In genomic region chr13:74009100-74009668, GRCh38 we compare ENCODE assay signal across 24 cellular contexts.
"Had no signal": no experiment of that assay in that cellular context is flagged by ENCODE, and none has a peak within 500 bp of the region (broad histone marks: within the 10 kb centered on the region; RNA-seq: fewer than 3 reads in every experiment).

No MANE protein-coding gene starts in this region.

- H3K4me1 ChIP-seq: ascending aorta, uterus had no signal

- ATAC-seq: activated CD4-positive, CD25-positive, alpha-beta regulatory T cell treated with anti-CD3 and anti-CD28 coated beads, Interleukin-2, amount 50 U/mL, for 24 hours; activated T-cell treated with anti-CD3 and anti-CD28 coated beads, Interleukin-2, amount 50 U/mL, for 72 hours; foreskin keratinocyte; left ventricle myocardium superior; stimulated activated naive CD8-positive, alpha-beta T cell treated with anti-CD3 and anti-CD28 coated beads, Interleukin-15, Interleukin-2, amounts not matched to agents 100 U/mL and 50 U/mL, for 24 hours had no signal

- DNase-seq: activated CD4-positive, alpha-beta memory T cell treated with anti-CD3 and anti-CD28 coated beads, Interleukin-2, amount 10 ng/mL, durations not matched to agents 7 days and 5 days; activated CD4-positive, alpha-beta T cell treated with anti-CD3 and anti-CD28 coated beads, Interleukin-2, amount 10 ng/mL, durations not matched to agents 24 days and 14 days; activated effector memory CD4-positive, alpha-beta T cell treated with Interleukin-2 at 50 U/mL for 16 hours; activated naive CD4-positive, alpha-beta T cell treated with anti-CD3 and anti-CD28 coated beads for 36 hours; activated T-cell treated with anti-CD3 and anti-CD28 coated beads, Interleukin-2, amount 50 U/mL, for 72 hours; brain microvascular endothelial cell; central memory CD4-positive, alpha-beta T cell; dermis blood vessel endothelial cell; effector memory CD4-positive, alpha-beta T cell; foreskin keratinocyte; immature natural killer cell; left ventricle myocardium superior; naive B cell; spleen; stimulated activated CD4-positive, alpha-beta T cell treated with anti-CD3 and anti-CD28 coated beads, Interleukin-4, amount 100 ng/mL, for 24 hours; stimulated activated naive CD8-positive, alpha-beta T cell treated with anti-CD3 and anti-CD28 coated beads, Interleukin-15, Interleukin-2, amounts not matched to agents 100 U/mL and 50 U/mL, for 24 hours; substantia nigra; SW 1271; tibial artery; uterus had no signal

- H3K27me3 ChIP-seq: ascending aorta, brain microvascular endothelial cell, foreskin keratinocyte, spleen, tibial artery, uterus had no signal

- H3K27ac Mint-ChIP-seq: activated CD4-positive, alpha-beta memory T cell treated with anti-CD3 and anti-CD28 coated beads, Interleukin-2, amount 10 ng/mL, durations not matched to agents 7 days and 5 days; activated CD4-positive, alpha-beta T cell treated with anti-CD3 and anti-CD28 coated beads, Interleukin-2, amount 10 ng/mL, durations not matched to agents 24 days and 14 days; activated naive CD4-positive, alpha-beta T cell treated with anti-CD3 and anti-CD28 coated beads for 36 hours; activated T-cell treated with anti-CD3 and anti-CD28 coated beads, Interleukin-2, amount 50 U/mL, for 72 hours; progenitor cell of endocrine pancreas had no signal

- H3K4me3 ChIP-seq: ascending aorta, spleen, tibial artery, uterus had no signal

- H3K9me3 Mint-ChIP-seq: activated CD4-positive, alpha-beta memory T cell treated with anti-CD3 and anti-CD28 coated beads, Interleukin-2, amount 10 ng/mL, durations not matched to agents 7 days and 5 days; activated CD4-positive, alpha-beta T cell treated with anti-CD3 and anti-CD28 coated beads, Interleukin-2, amount 10 ng/mL, durations not matched to agents 24 days and 14 days; activated naive CD4-positive, alpha-beta T cell treated with anti-CD3 and anti-CD28 coated beads for 36 hours; activated T-cell treated with anti-CD3 and anti-CD28 coated beads, Interleukin-2, amount 50 U/mL, for 72 hours; immature natural killer cell had no signal

- H3K36me3 ChIP-seq: ascending aorta, brain microvascular endothelial cell, tibial artery, uterus had no signal

- H3K4me3 Mint-ChIP-seq: activated CD4-positive, alpha-beta memory T cell treated with anti-CD3 and anti-CD28 coated beads, Interleukin-2, amount 10 ng/mL, durations not matched to agents 7 days and 5 days; activated CD4-positive, alpha-beta T cell treated with anti-CD3 and anti-CD28 coated beads, Interleukin-2, amount 10 ng/mL, durations not matched to agents 24 days and 14 days; activated naive CD4-positive, alpha-beta T cell treated with anti-CD3 and anti-CD28 coated beads for 36 hours; activated T-cell treated with anti-CD3 and anti-CD28 coated beads, Interleukin-2, amount 50 U/mL, for 72 hours; immature natural killer cell; naive B cell had no signal

- H3K27ac ChIP-seq: ascending aorta, brain microvascular endothelial cell, foreskin keratinocyte, spleen, tibial artery, uterus, VCaP had no signal

- H3K4me1 Mint-ChIP-seq: activated CD4-positive, alpha-beta memory T cell treated with anti-CD3 and anti-CD28 coated beads, Interleukin-2, amount 10 ng/mL, durations not matched to agents 7 days and 5 days had no signal

- H3K27me3 Mint-ChIP-seq: activated CD4-positive, alpha-beta memory T cell treated with anti-CD3 and anti-CD28 coated beads, Interleukin-2, amount 10 ng/mL, durations not matched to agents 7 days and 5 days; activated CD4-positive, alpha-beta T cell treated with anti-CD3 and anti-CD28 coated beads, Interleukin-2, amount 10 ng/mL, durations not matched to agents 24 days and 14 days; naive B cell; progenitor cell of endocrine pancreas had no signal

- H3K36me3 Mint-ChIP-seq: naive B cell had no signal

- H3K9me3 ChIP-seq: ascending aorta, spleen, tibial artery, uterus had no signal
